ENCODE assay signal across 1 cellular context in genomic region chr6:15553031-15553430, GRCh38.
TF ChIP-seq lines count a peak whose summit lies in the region.

No MANE protein-coding gene starts in this region.

TF ChIP-seq in WTC11, 78 proteins besides CTCF, POLR2A, EP300 and RAD21 (continued from another document):
- TF ChIP-seq GABPB1 (CRISPR knock-in tag; IDR thresholded peaks at IDR 0.05), result no peak
- TF ChIP-seq, protein P1, sequence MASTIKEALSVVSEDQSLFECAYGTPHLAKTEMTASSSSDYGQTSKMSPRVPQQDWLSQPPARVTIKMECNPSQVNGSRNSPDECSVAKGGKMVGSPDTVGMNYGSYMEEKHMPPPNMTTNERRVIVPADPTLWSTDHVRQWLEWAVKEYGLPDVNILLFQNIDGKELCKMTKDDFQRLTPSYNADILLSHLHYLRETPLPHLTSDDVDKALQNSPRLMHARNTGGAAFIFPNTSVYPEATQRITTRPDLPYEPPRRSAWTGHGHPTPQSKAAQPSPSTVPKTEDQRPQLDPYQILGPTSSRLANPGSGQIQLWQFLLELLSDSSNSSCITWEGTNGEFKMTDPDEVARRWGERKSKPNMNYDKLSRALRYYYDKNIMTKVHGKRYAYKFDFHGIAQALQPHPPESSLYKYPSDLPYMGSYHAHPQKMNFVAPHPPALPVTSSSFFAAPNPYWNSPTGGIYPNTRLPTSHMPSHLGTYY (CRISPR knock-in tag; IDR thresholded peaks at IDR 0.05), result no peak
- no peak for TF ChIP-seq ZBTB21 (CRISPR knock-in tag; IDR thresholded peaks at IDR 0.05; ENCODE audit: borderline replicate concordance)
- TF ChIP-seq CREM (CRISPR knock-in tag; IDR thresholded peaks at IDR 0.05), result no peak
- no peak for TF ChIP-seq OVOL2 (CRISPR knock-in tag; IDR thresholded peaks at IDR 0.05; ENCODE audit: borderline replicate concordance)
TF ChIP-seq in WTC11: peak in this region for 0.
